In the genomic region with DNA sequence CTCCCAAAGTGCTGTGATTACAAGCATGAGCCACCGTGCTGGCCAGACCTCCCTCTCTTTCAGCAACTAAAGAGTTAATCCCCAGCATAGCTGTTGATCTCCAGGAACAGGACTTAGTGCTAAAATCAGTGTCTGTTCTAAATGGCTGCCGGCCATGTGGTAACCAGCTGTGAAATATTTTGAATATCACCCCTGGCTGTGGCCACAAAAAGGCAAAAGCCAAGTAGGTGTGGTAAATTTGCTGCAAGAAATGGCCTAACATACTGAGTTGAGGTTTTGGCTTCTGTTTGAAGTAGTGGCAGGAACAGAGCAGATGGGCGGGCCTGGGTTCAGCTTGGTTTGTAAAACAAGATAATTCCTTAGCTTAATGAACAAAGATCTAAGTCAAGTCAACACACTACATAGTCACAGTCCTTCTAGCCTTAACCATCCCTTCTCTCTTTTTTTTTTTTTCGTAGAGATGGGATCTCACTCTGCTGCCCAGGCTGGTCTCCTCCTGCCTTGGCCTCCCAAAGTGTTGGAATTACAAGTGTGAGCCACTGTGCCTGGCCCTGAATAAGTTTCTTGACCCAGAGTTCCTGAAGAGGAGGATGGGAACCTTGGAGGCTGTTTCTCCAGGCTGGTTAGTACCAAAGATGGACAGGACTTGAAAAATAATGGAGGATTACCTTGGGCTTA, we compare ENCODE assay signal across 9 cellular contexts. TPM values are rescaled to one million over a fixed set of nuclear protein-coding genes. Genes with fewer than 3 reads are reported as not detected.
DNase-seq lines count a peak whose midpoint lies in the region; TF ChIP-seq lines count a peak whose summit lies in the region.
"Had no signal": no experiment of that assay in that cellular context is flagged by ENCODE, and none has a peak within 500 bp of the region (broad histone marks: within the 10 kb centered on the region; RNA-seq: fewer than 3 reads in every experiment).

No MANE protein-coding gene starts in this region.

- no peaks in the 10 kb centered on the region for H3K27me3 ChIP-seq in A673 (replicated peaks; ENCODE audit: insufficient read depth, low read depth, low read length, poor library complexity)
- no peaks in the 10 kb centered on the region for H3K27me3 ChIP-seq in ovary

- H3K9me3 ChIP-seq in A673 (ENCODE audit: low read depth, low read length, poor library complexity, severe bottlenecking) (no peaks in the 10 kb centered on the region), ovary (no peaks in the 10 kb centered on the region)
- H3K9me3 ChIP-seq: thoracic aorta had no signal

- no peaks in the 10 kb centered on the region for H3K36me3 ChIP-seq in A673 (ENCODE audit: insufficient read depth, low read length, poor library complexity, severe bottlenecking)
- no peaks in the 10 kb centered on the region for H3K36me3 ChIP-seq in ovary
- H3K36me3 ChIP-seq: thoracic aorta had no signal

- H3K27ac ChIP-seq in A673 (ENCODE audit: low read depth, low read length, poor library complexity, severe bottlenecking) (peak overlapping the region; percentile 73), ovary (no peak overlapping the region)
- H3K27ac ChIP-seq: thoracic aorta had no signal

- TF ChIP-seq CTCF in A673 (conservative IDR thresholded peaks at IDR 0.05; ENCODE audit: low read depth, low read length), result no peak
- no peak for TF ChIP-seq CTCF in ovary (IDR thresholded peaks at IDR 0.05)

- TF ChIP-seq EP300 in ovary (IDR thresholded peaks at IDR 0.05), result no peak

- intact Hi-C loops in A673 (cut with micrococcal nuclease; ENCODE audit: unreplicated experiment), result no loop called here
- intact Hi-C loops in ovary (cut with DNase I), result no loop called here

- no peak for TF ChIP-seq POLR2A in ovary (IDR thresholded peaks at IDR 0.05)

- no TSS peak for BruUV-seq in A673 (replicated peaks; lab: Mats Ljungman, UMichigan)

- CTCF ChIA-PET in A673 (lab: Charles Lee), result no interaction called here

- WGBS in ovary, 3 donors, result 9 to 15% (median 13%) methylated on average over 4 of the region's 4 CpGs

- POLR2A ChIA-PET in A673 (lab: Charles Lee; ENCODE audit: low non-redundant PET), result interaction anchor here (0.7 kb wide), 1 partner anchor 18 kb away, joined by 6 read pairs; no protein-coding TSS in a partner anchor

- H3K4me1 ChIP-seq in A673 (ENCODE audit: insufficient read depth, low read length, poor library complexity, severe bottlenecking) (peaks cover 16% of the 10 kb centered on the region), ovary (ENCODE audit: insufficient read depth) (peaks cover 2% of the 10 kb centered on the region)

- DNase-seq in A673 (ENCODE audit: low spot score) (peak; percentile 64), GM19240 (ENCODE audit: insufficient read length, low spot score) (peak; percentile 42), T-helper 2 cell (peak in 3 of 5 experiments; percentile 39 to 87 (median 69)), ovary (peak in 4 of 5 donors; percentile 33 to 59 (median 40)), NCI-H2107 (lab: John Stamatoyannopoulos, UW) (no peak), GF-D8 (lab: John Stamatoyannopoulos, UW) (no peak), NCI-H510A (lab: John Stamatoyannopoulos, UW) (no peak)
- peak; percentile 4 for DNase-seq in effector CD8-positive, alpha-beta T cell (lab: John Stamatoyannopoulos, UW)

- H3K4me3 ChIP-seq in A673 (ENCODE audit: low read depth, low read length, poor library complexity, severe bottlenecking) (no peak overlapping the region), ovary (no peak overlapping the region)
- H3K4me3 ChIP-seq: thoracic aorta had no signal

RNA-seq across cellular contexts. Expression of gene AGFG2, which starts 22.7 kb away (rescaled TPM):
- total RNA-seq in A673 (2021) (12.8 and 15.3 TPM in 2 replicates), ovary (100 to 1,000 TPM in 1 of 7 donors, 10 to 100 TPM in 6; 44.7 to 115 (median 61.5) TPM)
- 10 to 100 TPM; 10.0 to 55.9 TPM for polyA plus RNA-seq in ovary

RNA-seq across cellular contexts. Expression of gene NYAP1, which starts 32.5 kb away (rescaled TPM):
- total RNA-seq in A673 (2021), result 1.3 and 3.2 TPM in 2 replicates
- total RNA-seq in ovary, result 10 to 100 TPM in 1 of 7 donors, 1 to 10 TPM in 6; 3.8 to 10.1 (median 8.5) TPM
- 1 to 10 TPM in 1 of 2 donors, under 1 TPM in 1; 0.28 to 4.8 TPM for polyA plus RNA-seq in ovary

RNA-seq across cellular contexts. Expression of gene TSC22D4, which starts 37.3 kb away (rescaled TPM):
- total RNA-seq in A673 (2021), result 69.0 and 71.0 TPM in 2 replicates
- 10 to 100 TPM; 19.8 to 57.3 (median 47.5) TPM for total RNA-seq in ovary
- polyA plus RNA-seq in ovary, result 10 to 100 TPM in 1 of 2 donors, 1 to 10 TPM in 1; 6.5 to 40.4 TPM

RNA-seq across cellular contexts. Expression of gene SPACDR, which starts 52.2 kb away (rescaled TPM):
- 2.9 and 3.9 TPM in 2 replicates for total RNA-seq in A673 (2021)
- 1 to 10 TPM in 2 of 7 donors, under 1 TPM in 4, not detected in 1; 0.45 to 3.0 (median 0.87) TPM for total RNA-seq in ovary
- polyA plus RNA-seq in ovary, result under 1 TPM; 0.25 to 0.71 TPM
- total RNA-seq: thoracic aorta had no signal

RNA-seq across cellular contexts. Expression of gene SAP25, which starts 57.4 kb away (rescaled TPM):
- total RNA-seq in A673 (2021) (1.7 and 2.8 TPM in 2 replicates), ovary (10 to 100 TPM in 2 of 7 donors, 1 to 10 TPM in 5; 3.2 to 10.1 (median 7.2) TPM)
- polyA plus RNA-seq in ovary, result 1 to 10 TPM in 1 of 2 donors, not detected in 1; 4.0 TPM

Comparison
In these comparisons a context has a peak if more than half of its experiments do, and no peak if none do; other contexts are left out.
1. DNase-seq: peak in A673 (single experiment), GM19240 (single experiment), T-helper 2 cell (3 of 5), effector CD8-positive, alpha-beta T cell (single experiment) and ovary (4 of 5); none in NCI-H2107 (single experiment), GF-D8 (single experiment) and NCI-H510A (single experiment).